In the genomic region with DNA sequence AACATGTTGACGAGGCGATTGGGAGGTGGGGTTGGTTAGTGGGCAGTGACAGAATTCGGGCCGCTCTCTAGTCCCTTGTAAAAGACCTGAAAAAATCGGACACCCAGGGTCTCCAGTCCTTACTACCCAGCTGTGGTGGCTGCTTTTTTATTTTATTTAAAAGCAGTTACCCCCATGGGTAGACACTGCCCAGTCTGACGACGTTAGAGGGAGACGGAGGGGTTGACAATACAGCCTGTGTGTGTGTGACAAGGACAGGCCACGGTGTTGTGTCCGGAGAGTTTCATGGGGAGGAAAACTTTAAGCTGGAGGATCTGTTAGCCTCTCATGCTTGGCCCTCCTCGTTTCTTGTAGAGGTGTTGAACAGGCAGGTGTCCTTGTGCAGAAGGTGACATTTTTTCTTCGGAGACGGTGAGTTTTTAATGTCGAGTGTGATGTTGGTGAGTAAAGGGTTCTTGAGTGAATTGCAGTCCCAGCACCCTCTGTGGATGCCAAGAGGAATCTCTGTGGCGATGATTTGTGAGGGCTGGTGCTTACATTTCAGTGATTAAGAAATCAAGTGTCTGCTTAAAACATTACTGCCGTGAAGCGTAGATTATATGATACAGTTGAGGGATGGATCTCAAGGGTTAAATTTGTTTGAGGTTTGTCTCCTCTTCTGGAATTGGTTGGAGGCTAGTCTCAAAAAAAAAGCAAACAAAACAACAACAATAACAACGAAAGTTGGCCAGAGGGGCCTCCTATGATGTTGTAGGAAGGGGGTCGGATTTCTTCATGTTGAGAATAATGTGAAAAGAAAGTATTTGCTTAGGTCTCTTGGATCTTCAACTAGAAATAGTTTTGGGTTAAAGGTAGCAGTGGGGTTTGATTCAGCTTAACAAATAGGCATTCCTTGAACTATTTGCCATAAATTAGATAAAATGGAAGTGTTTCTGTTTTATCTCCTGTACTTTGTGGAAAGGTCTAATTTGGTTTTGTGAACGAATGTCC, we compare ENCODE assay signal across 8 cellular contexts. TPM values are rescaled to one million over a fixed set of nuclear protein-coding genes. Genes with fewer than 3 reads are reported as not detected.
A peak's percentile ranks its signal among the peaks of the same experiment; 100 is the strongest.
DNase-seq lines count a peak whose midpoint lies in the region; ATAC-seq and TF ChIP-seq lines count a peak whose summit lies in the region.

No MANE protein-coding gene starts in this region.

- intact Hi-C loops in ascending aorta (cut with DNase I), result loop anchor here (5.0 kb wide), 2 partner anchors 230 to 480 kb away; partner anchors contain the start of gene DNAJC27

- H3K9me3 ChIP-seq in DND-41 (ENCODE audit: insufficient read depth, low read length, severe bottlenecking), result no peaks in the 10 kb centered on the region
- H3K9me3 ChIP-seq in ascending aorta, result no peaks in the 10 kb centered on the region
- H3K9me3 ChIP-seq in iPS-20b (ENCODE audit: insufficient read depth, low read depth, low read length), result no peaks in the 10 kb centered on the region

- peak overlapping the region; percentile 95 for H2AFZ ChIP-seq in DND-41 (ENCODE audit: low read depth, low read length)

- no peak for DNase-seq in DND-41
- peak; percentile 43 for DNase-seq in KBM-7
- DNase-seq in ascending aorta (ENCODE audit: low spot score in 2 of 2), result no peak
- no peak for DNase-seq in NCI-H226
- no peak for DNase-seq in ureter (ENCODE audit: low spot score)
- DNase-seq in UCSD-AML1 (lab: John Stamatoyannopoulos, UW; ENCODE audit: unreplicated experiment), result no peak

- no peaks in the 10 kb centered on the region for H3K36me3 ChIP-seq in DND-41 (ENCODE audit: insufficient read depth, low read length)
- no peaks in the 10 kb centered on the region for H3K36me3 ChIP-seq in ascending aorta
- no peaks in the 10 kb centered on the region for H3K36me3 ChIP-seq in iPS-20b (ENCODE audit: insufficient read depth, low read depth, low read length)

- H3K27me3 ChIP-seq in DND-41 (ENCODE audit: insufficient read depth, low read length, poor library complexity) (no peaks in the 10 kb centered on the region), ascending aorta (no peaks in the 10 kb centered on the region), iPS-20b (ENCODE audit: insufficient read depth, low read length) (peaks cover 39% of the 10 kb centered on the region)

- TF ChIP-seq CTCF in DND-41 (IDR thresholded peaks at IDR 0.05; ENCODE audit: borderline replicate concordance, extremely low read depth, low read length, poor library complexity, severe bottlenecking), result no peak
- no peak for TF ChIP-seq CTCF in ascending aorta (IDR thresholded peaks at IDR 0.05)

- ATAC-seq in DND-41 (ENCODE audit: insufficient read depth, low read depth), result no peak

- H3K4me3 ChIP-seq in DND-41 (ENCODE audit: low read depth in 1 of 2, low read length in 2 of 2), result peak overlapping the region; percentile 19 to 91; a peak in 3 of 4 replicates
- peak overlapping the region; percentile 90 to 93 for H3K4me3 ChIP-seq in ascending aorta
- peak overlapping the region; percentile 79 for H3K4me3 ChIP-seq in iPS-20b (ENCODE audit: low read length)
- peak overlapping the region; percentile 62 to 94 (median 87) for H3K4me3 ChIP-seq in skin epidermis

- peaks cover 30% of the 10 kb centered on the region; the same call in 1 of the 2 replicates for H4K20me1 ChIP-seq in DND-41 (ENCODE audit: insufficient read depth, low read length)

- peak overlapping the region; percentile 75 for H3K4me2 ChIP-seq in DND-41 (ENCODE audit: insufficient read depth, low read length)

- H3K9ac ChIP-seq in DND-41 (ENCODE audit: low read depth, low read length), result peak overlapping the region; percentile 76
- peak overlapping the region; percentile 47; the same call in 1 of the 2 replicates for H3K9ac ChIP-seq in iPS-20b (ENCODE audit: low read depth, low read length)

- peaks cover 56% of the 10 kb centered on the region for H3K79me2 ChIP-seq in DND-41 (ENCODE audit: insufficient read depth, low read length)

- in situ Hi-C loops in KBM-7 (cut with MboI; ENCODE audit: low pct_unique_long_range_greater_than_20kb, low sequenced_read_pairs), result no loop called here

- peak overlapping the region; percentile 95; the same call in 1 of the 2 replicates for H3K27ac ChIP-seq in DND-41 (ENCODE audit: low read length)
- H3K27ac ChIP-seq in ascending aorta, result peak overlapping the region; percentile 76 to 96
- H3K27ac ChIP-seq in iPS-20b (ENCODE audit: low read length), result no peak overlapping the region
- H3K27ac ChIP-seq in skin epidermis, result peak overlapping the region in 19 of 21 experiments; percentile 74 to 96 (median 87)

- peaks cover 44% of the 10 kb centered on the region for H3K4me1 ChIP-seq in DND-41 (ENCODE audit: insufficient read depth, low read length)
- H3K4me1 ChIP-seq in ascending aorta, result peaks cover 0 to 9% of the 10 kb centered on the region in 2 donors
- peaks cover 16% of the 10 kb centered on the region for H3K4me1 ChIP-seq in iPS-20b (ENCODE audit: insufficient read depth, low read length)

RNA-seq across cellular contexts. Expression of gene NCOA1, which starts 1.5 kb away (rescaled TPM):
- total RNA-seq in ascending aorta (19.3 TPM), ureter (69.9 TPM)
